14 cellular contexts compared by ENCODE assay signal in the genomic region with DNA sequence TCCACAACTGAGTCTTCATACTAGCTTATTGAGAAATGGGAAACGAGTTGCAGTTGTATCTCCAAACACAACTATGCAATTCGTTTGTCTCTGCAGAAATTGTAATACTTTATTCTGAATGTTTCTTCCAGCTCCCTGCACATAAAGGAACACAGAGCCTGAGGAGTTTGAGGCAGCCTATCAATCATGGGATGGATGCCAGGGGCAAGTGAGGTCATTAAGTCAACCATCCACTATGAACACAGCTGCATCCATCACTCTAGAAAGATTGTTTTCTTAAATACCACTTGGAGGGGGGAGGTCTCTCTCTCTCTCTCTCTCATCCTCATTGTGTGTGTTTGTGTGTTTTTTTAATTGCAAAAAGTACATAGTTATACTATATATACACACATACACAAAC.
"Had no signal": no experiment of that assay in that cellular context is flagged by ENCODE, and none has a peak within 500 bp of the region (broad histone marks: within the 10 kb centered on the region; RNA-seq: fewer than 3 reads in every experiment).

No MANE protein-coding gene starts in this region.

- DNase-seq: activated CD4-positive, alpha-beta memory T cell treated with anti-CD3 and anti-CD28 coated beads, Interleukin-2, amount 10 ng/mL, durations not matched to agents 7 days and 5 days; activated effector memory CD4-positive, alpha-beta T cell treated with Interleukin-2 at 50 U/mL for 16 hours; activated T-cell treated with anti-CD3 and anti-CD28 coated beads, Interleukin-2, amount 50 U/mL, for 4 hours; amniotic stem cell; caudate nucleus; heart right ventricle; left colon; lower lobe of right lung; ovary; right lobe of liver had no signal

- H3K27ac ChIP-seq: gastroesophageal sphincter, heart right ventricle, lower lobe of right lung, ovary, right lobe of liver, suprapubic skin had no signal

- H3K9me3 ChIP-seq: gastroesophageal sphincter, heart right ventricle, lower lobe of right lung, ovary, right lobe of liver, suprapubic skin had no signal

- H3K27me3 ChIP-seq: ovary, right lobe of liver had no signal

- ATAC-seq: activated T-cell treated with anti-CD3 and anti-CD28 coated beads, Interleukin-2, amount 50 U/mL, for 4 hours; gastroesophageal sphincter; heart right ventricle; left colon; lower lobe of right lung; right lobe of liver had no signal

- H3K36me3 ChIP-seq: gastroesophageal sphincter, heart right ventricle, lower lobe of right lung, ovary, right lobe of liver, suprapubic skin had no signal

- H3K27ac Mint-ChIP-seq: activated CD4-positive, alpha-beta memory T cell treated with anti-CD3 and anti-CD28 coated beads, Interleukin-2, amount 10 ng/mL, durations not matched to agents 7 days and 5 days; activated naive CD4-positive, alpha-beta T cell treated with anti-CD3 and anti-CD28 coated beads, Interleukin-2, amount 50 U/mL, for 24 hours; stimulated activated naive CD8-positive, alpha-beta T cell treated with anti-CD3 and anti-CD28 coated beads, Interleukin-15, Interleukin-2, amounts not matched to agents 100 ng/mL and 50 ng/mL, for 24 hours had no signal

- H3K9me3 Mint-ChIP-seq: activated CD4-positive, alpha-beta memory T cell treated with anti-CD3 and anti-CD28 coated beads, Interleukin-2, amount 10 ng/mL, durations not matched to agents 7 days and 5 days; activated naive CD4-positive, alpha-beta T cell treated with anti-CD3 and anti-CD28 coated beads, Interleukin-2, amount 50 U/mL, for 24 hours; activated T-cell treated with anti-CD3 and anti-CD28 coated beads, Interleukin-2, amount 50 U/mL, for 4 hours; stimulated activated naive CD8-positive, alpha-beta T cell treated with anti-CD3 and anti-CD28 coated beads, Interleukin-15, Interleukin-2, amounts not matched to agents 100 ng/mL and 50 ng/mL, for 24 hours had no signal

- H3K4me3 ChIP-seq: gastroesophageal sphincter, heart right ventricle, lower lobe of right lung, ovary, right lobe of liver, suprapubic skin had no signal

- H3K4me3 Mint-ChIP-seq: activated CD4-positive, alpha-beta memory T cell treated with anti-CD3 and anti-CD28 coated beads, Interleukin-2, amount 10 ng/mL, durations not matched to agents 7 days and 5 days; activated naive CD4-positive, alpha-beta T cell treated with anti-CD3 and anti-CD28 coated beads, Interleukin-2, amount 50 U/mL, for 24 hours; activated T-cell treated with anti-CD3 and anti-CD28 coated beads, Interleukin-2, amount 50 U/mL, for 4 hours; stimulated activated naive CD8-positive, alpha-beta T cell treated with anti-CD3 and anti-CD28 coated beads, Interleukin-15, Interleukin-2, amounts not matched to agents 100 ng/mL and 50 ng/mL, for 24 hours had no signal
